10 cellular contexts compared by ENCODE assay signal in the genomic region with DNA sequence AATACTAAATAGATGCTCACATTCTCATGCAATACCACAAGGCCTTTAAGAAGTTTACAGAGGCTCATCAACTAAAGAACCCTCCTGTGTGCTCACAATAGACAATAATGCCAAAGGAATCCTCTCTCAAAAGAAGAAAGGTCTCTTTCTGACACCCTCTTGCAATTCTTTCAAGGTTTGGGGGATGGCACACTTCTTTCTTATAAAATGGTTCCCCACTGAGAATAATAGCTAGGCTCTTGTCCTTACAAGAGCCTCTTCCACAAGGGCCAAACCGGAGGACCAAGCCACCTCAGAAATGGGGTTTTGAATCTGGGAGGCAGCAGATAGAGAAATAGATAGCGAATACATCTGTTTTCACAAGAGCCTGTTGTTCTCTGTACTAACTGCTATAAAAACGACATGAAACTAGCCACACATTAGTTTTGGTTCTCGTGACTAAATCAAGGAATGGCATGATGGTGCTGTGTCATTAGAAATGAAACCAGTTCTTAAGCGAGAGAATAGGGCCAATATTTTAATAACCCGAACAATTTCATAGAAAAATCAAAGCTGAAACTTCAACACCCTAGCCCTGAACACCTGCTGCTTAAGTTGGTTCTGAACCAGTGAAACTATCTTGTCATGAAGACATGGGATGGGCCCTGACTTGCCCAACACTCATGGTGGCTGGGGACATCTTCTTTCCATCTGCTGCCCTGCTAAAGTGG.
DNase-seq lines count a peak whose midpoint lies in the region; ATAC-seq and TF ChIP-seq lines count a peak whose summit lies in the region.
"Had no signal": no experiment of that assay in that cellular context is flagged by ENCODE, and none has a peak within 500 bp of the region (broad histone marks: within the 10 kb centered on the region; RNA-seq: fewer than 3 reads in every experiment).

No MANE protein-coding gene starts in this region.

- no peak for DNase-seq in activated CD4-positive, alpha-beta T cell treated with anti-CD3 and anti-CD28 coated beads for 36 hours
- no peak for DNase-seq in activated CD4-positive, alpha-beta T cell treated with anti-CD3 and anti-CD28 coated beads for 1 hour
- DNase-seq in H9: no peak
- DNase-seq in immature natural killer cell: no peak
- DNase-seq in mesothelial cell of epicardium (ENCODE audit: low spot score in 2 of 2, unreplicated experiment in 2 of 2): no peak
- no peak for DNase-seq in activated CD8-positive, alpha-beta memory T cell treated with anti-CD3 and anti-CD28 coated beads for 24 hours
- DNase-seq in G401 (ENCODE audit: low spot score): no peak
- DNase-seq: naive thymus-derived CD8-positive, alpha-beta T cell had no signal

- H3K4me1 ChIP-seq in H9 (ENCODE audit: insufficient read depth, low read length): peaks cover 2% of the 10 kb centered on the region; the same call in 1 of the 2 replicates
- H3K4me1 ChIP-seq: ascending aorta had no signal

- intact Hi-C loops in activated CD4-positive, alpha-beta T cell treated with anti-CD3 and anti-CD28 coated beads for 36 hours (cut with DNase I, micrococcal nuclease): no loop called here

- H3K23me2 ChIP-seq in H9 (ENCODE audit: insufficient read length, low read depth, low read length, poor library complexity, severe bottlenecking): no peaks in the 10 kb centered on the region

- no peak overlapping the region for H2BK5ac ChIP-seq in H9 (ENCODE audit: insufficient read length, low read length)

- H3K36me3 Mint-ChIP-seq in activated CD4-positive, alpha-beta T cell treated with anti-CD3 and anti-CD28 coated beads for 36 hours (ENCODE audit: low read depth): no peaks in the 10 kb centered on the region
- H3K36me3 Mint-ChIP-seq in H9 (ENCODE audit: insufficient read depth in 1 of 3, low read depth in 3 of 3) (no peaks in the 10 kb centered on the region; a peak in 2 of 7 replicates), immature natural killer cell (peaks cover 0 to 10% (median 0%) of the 10 kb centered on the region in 3 donors), mesothelial cell of epicardium (no peaks in the 10 kb centered on the region)

- H2BK120ac ChIP-seq in H9 (ENCODE audit: low read depth, low read length, poor library complexity, severe bottlenecking): no peak overlapping the region

- peak overlapping the region; percentile 76 for H3K27ac Mint-ChIP-seq in activated CD4-positive, alpha-beta T cell treated with anti-CD3 and anti-CD28 coated beads for 36 hours
- H3K27ac Mint-ChIP-seq in H9 (peak overlapping the region in 2 of 3 experiments; percentile 27 to 40; a peak in 1 of 7 replicates), immature natural killer cell (peak overlapping the region; percentile 3 to 97 (median 32)), mesothelial cell of epicardium (no peak overlapping the region)

- no peak overlapping the region for H3K4ac ChIP-seq in H9 (ENCODE audit: low read depth, low read length)

- H3T11ph ChIP-seq in H9 (ENCODE audit: low read length): no peak overlapping the region

- H4K8ac ChIP-seq in H9 (replicated peaks; ENCODE audit: insufficient read length, low read depth, low read length): no peak overlapping the region

- no peaks in the 10 kb centered on the region for H3K79me2 ChIP-seq in H9 (ENCODE audit: insufficient read depth, low read length)

- no peak overlapping the region for H3K9ac ChIP-seq in H9 (ENCODE audit: extremely low read depth, insufficient read length, low read length)

- no peaks in the 10 kb centered on the region for H3K79me1 ChIP-seq in H9 (ENCODE audit: insufficient read depth, low read depth, low read length, poor library complexity, severe bottlenecking)

- no peak overlapping the region for H2BK20ac ChIP-seq in H9 (ENCODE audit: low read depth, low read length, poor library complexity, severe bottlenecking)

- POLR2A ChIA-PET in activated CD4-positive, alpha-beta T cell treated with anti-CD3 and anti-CD28 coated beads for 36 hours (lab: Charles Lee): no interaction called here

- H3K9me3 ChIP-seq in H9 (ENCODE audit: control insufficient read depth, low read depth, low read length): no peaks in the 10 kb centered on the region
- H3K9me3 ChIP-seq: ascending aorta had no signal

- no peak overlapping the region for H3K4me3 Mint-ChIP-seq in activated CD4-positive, alpha-beta T cell treated with anti-CD3 and anti-CD28 coated beads for 36 hours
- peak overlapping the region in 1 of 2 experiments; percentile 30; a peak in 1 of 5 replicates for H3K4me3 Mint-ChIP-seq in H9
- no peak overlapping the region for H3K4me3 Mint-ChIP-seq in immature natural killer cell
- H3K4me3 Mint-ChIP-seq in mesothelial cell of epicardium: no peak overlapping the region
- H3K4me3 Mint-ChIP-seq: naive thymus-derived CD8-positive, alpha-beta T cell had no signal

- no peak overlapping the region for H4K91ac ChIP-seq in H9 (ENCODE audit: insufficient read length, low read depth, low read length)

- H3K14ac ChIP-seq in H9 (ENCODE audit: insufficient read depth, low read length): no peak overlapping the region

- peaks cover 2% of the 10 kb centered on the region for H3K9me3 Mint-ChIP-seq in activated CD4-positive, alpha-beta T cell treated with anti-CD3 and anti-CD28 coated beads for 36 hours (ENCODE audit: low read depth)
- H3K9me3 Mint-ChIP-seq in H9 (no peaks in the 10 kb centered on the region; a peak in 1 of 5 replicates), immature natural killer cell (no peaks in the 10 kb centered on the region), mesothelial cell of epicardium (no peaks in the 10 kb centered on the region)

- H3K4me1 Mint-ChIP-seq in activated CD4-positive, alpha-beta T cell treated with anti-CD3 and anti-CD28 coated beads for 36 hours: peaks cover 62% of the 10 kb centered on the region
- H3K4me1 Mint-ChIP-seq in H9: peaks cover 56 to 62% of the 10 kb centered on the region in 2 experiments
- peaks cover 41 to 52% of the 10 kb centered on the region in 2 donors for H3K4me1 Mint-ChIP-seq in immature natural killer cell
- H3K4me1 Mint-ChIP-seq in mesothelial cell of epicardium: no peaks in the 10 kb centered on the region

- H3K4me2 ChIP-seq in H9 (ENCODE audit: insufficient read depth, insufficient read length, low read length): no peak overlapping the region

- H3K27me3 ChIP-seq in H9 (ENCODE audit: insufficient read depth, low read length): no peaks in the 10 kb centered on the region; the same call in 1 of the 2 replicates
- H3K27me3 ChIP-seq: ascending aorta had no signal

- H2BK12ac ChIP-seq in H9 (ENCODE audit: insufficient read length, low read depth, low read length): no peak overlapping the region

- no peak overlapping the region for H3K56ac ChIP-seq in H9 (ENCODE audit: insufficient read length, low read depth, low read length)

- no peak overlapping the region for H3K23ac ChIP-seq in H9 (ENCODE audit: insufficient read length, low read depth, low read length)

- no peak for ATAC-seq in activated CD4-positive, alpha-beta T cell treated with anti-CD3 and anti-CD28 coated beads for 36 hours
- peak; percentile 51 for ATAC-seq in HG03521 (IDR thresholded peaks at IDR 0.05; ENCODE audit: unreplicated experiment)
- ATAC-seq: naive thymus-derived CD8-positive, alpha-beta T cell had no signal

- H4K5ac ChIP-seq in H9 (ENCODE audit: insufficient read length, low read depth, low read length): no peak overlapping the region

- no peak overlapping the region for H2AFZ ChIP-seq in H9 (ENCODE audit: low read length)

- WGBS in H9 (ENCODE audit: extremely low coverage, insufficient read length, low lambda C conversion rate): no CpG with 5 or more reads among the region's 6 CpGs

- in situ Hi-C loops in G401 (cut with HindIII; ENCODE audit: low sequenced_read_pairs): no loop called here

- H2AK5ac ChIP-seq in H9 (ENCODE audit: insufficient read length, low read length): no peak overlapping the region

- peaks cover 3% of the 10 kb centered on the region for H3K27me3 Mint-ChIP-seq in activated CD4-positive, alpha-beta T cell treated with anti-CD3 and anti-CD28 coated beads for 36 hours
- H3K27me3 Mint-ChIP-seq in H9 (ENCODE audit: low read depth) (peaks cover 11% of the 10 kb centered on the region), immature natural killer cell (ENCODE audit: low read depth in 3 of 3) (peaks cover 3 to 19% (median 10%) of the 10 kb centered on the region in 3 donors), mesothelial cell of epicardium (ENCODE audit: low read depth) (peaks cover 7% of the 10 kb centered on the region)

- CTCF ChIA-PET in activated CD4-positive, alpha-beta T cell treated with anti-CD3 and anti-CD28 coated beads for 36 hours (lab: Charles Lee): interaction anchor here (1.0 to 1.1 kb wide), 2 partner anchors 10 to 56 kb away, joined by 3 read pairs; no protein-coding TSS in a partner anchor

- no peaks in the 10 kb centered on the region for H4K20me1 ChIP-seq in H9 (ENCODE audit: control insufficient read depth, insufficient read depth, insufficient read length)

- H3K27ac ChIP-seq in H9 (ENCODE audit: insufficient read length, low read depth, low read length): no peak overlapping the region
- H3K27ac ChIP-seq: ascending aorta had no signal

- TF ChIP-seq CTCF in H9 (conservative IDR thresholded peaks at IDR 0.05): no peak
- no peak for TF ChIP-seq CTCF in mesothelial cell of epicardium (IDR thresholded peaks at IDR 0.05; ENCODE audit: unreplicated experiment)

- H2BK15ac ChIP-seq in H9 (ENCODE audit: low read depth, low read length): no peak overlapping the region

- H3K18ac ChIP-seq in H9 (ENCODE audit: insufficient read length, low read depth, low read length): no peak overlapping the region
